1 cellular context compared by ENCODE assay signal in genomic region chr19:35139618-35139943, GRCh38.
TF ChIP-seq lines count a peak whose summit lies in the region.

No MANE protein-coding gene starts in this region.

TF ChIP-seq in HepG2, 621 proteins besides CTCF, POLR2A, EP300 and RAD21 (continues in another document):
- peak; percentile 15; the same call in 1 of the 2 replicates for TF ChIP-seq DRAP1 (CRISPR knock-in tag; IDR thresholded peaks at IDR 0.05)
- peak; percentile 12; the same call in 1 of the 2 replicates for TF ChIP-seq ZGPAT (CRISPR knock-in tag; IDR thresholded peaks at IDR 0.05)
- TF ChIP-seq SPEN (CRISPR knock-in tag; IDR thresholded peaks at IDR 0.05; ENCODE audit: low read depth) = no peak
- 0 out of 2 replicates have a peak, but pooled peaks have one; percentile 5 for TF ChIP-seq ZBTB38 (CRISPR knock-in tag; IDR thresholded peaks at IDR 0.05)
- 0 out of 2 replicates have a peak, but pooled peaks have one; percentile 0 for TF ChIP-seq ZSCAN25 (CRISPR knock-in tag; IDR thresholded peaks at IDR 0.05)
- no peak for TF ChIP-seq ZNF652 (CRISPR knock-in tag; IDR thresholded peaks at IDR 0.05; ENCODE audit: borderline replicate concordance, low read depth)
- no peak for TF ChIP-seq ZNF337 (CRISPR knock-in tag; IDR thresholded peaks at IDR 0.05; ENCODE audit: borderline replicate concordance, low read depth)
- TF ChIP-seq SMAD1 (CRISPR knock-in tag; IDR thresholded peaks at IDR 0.05; ENCODE audit: borderline replicate concordance, low read depth) = no peak
- TF ChIP-seq RXRA (CRISPR knock-in tag; IDR thresholded peaks at IDR 0.05) = 0 out of 2 replicates have a peak, but pooled peaks have one; percentile 34
- TF ChIP-seq ZNF543 (CRISPR knock-in tag; IDR thresholded peaks at IDR 0.05) = 0 out of 2 replicates have a peak, but pooled peaks have one; percentile 19
- no peak for TF ChIP-seq ZNF550 (CRISPR knock-in tag; IDR thresholded peaks at IDR 0.05; ENCODE audit: borderline replicate concordance)
- peak; percentile 13; the same call in 1 of the 2 replicates for TF ChIP-seq STAG1 (CRISPR knock-in tag; IDR thresholded peaks at IDR 0.05)
- TF ChIP-seq CCDC6 (CRISPR knock-in tag; IDR thresholded peaks at IDR 0.05) = no peak
- TF ChIP-seq EHMT2 (IDR thresholded peaks at IDR 0.05; ENCODE audit: borderline replicate concordance, low read depth, low read length) = no peak
- TF ChIP-seq CHD2 (IDR thresholded peaks at IDR 0.05; ENCODE audit: low read depth, low read length) = no peak
- 0 out of 2 replicates have a peak, but pooled peaks have one; percentile 6 for TF ChIP-seq ZNF710 (CRISPR knock-in tag; IDR thresholded peaks at IDR 0.05; ENCODE audit: borderline replicate concordance)
- TF ChIP-seq CBX5 (CRISPR knock-in tag; IDR thresholded peaks at IDR 0.05; ENCODE audit: borderline replicate concordance) = no peak
- TF ChIP-seq FOXC1 (CRISPR knock-in tag; IDR thresholded peaks at IDR 0.05; ENCODE audit: borderline replicate concordance) = no peak
- no peak for TF ChIP-seq ATF7 (IDR thresholded peaks at IDR 0.05)
- TF ChIP-seq ATF7 (CRISPR knock-in tag; IDR thresholded peaks at IDR 0.05) = no peak
- peak; percentile 27; the same call in 1 of the 2 replicates for TF ChIP-seq ZNF414 (CRISPR knock-in tag; IDR thresholded peaks at IDR 0.05)
- 0 out of 2 replicates have a peak, but pooled peaks have one; percentile 31 for TF ChIP-seq ZMAT3 (CRISPR knock-in tag; conservative IDR thresholded peaks at IDR 0.05)
- peak; percentile 28; the same call in 1 of the 2 replicates for TF ChIP-seq NFKB2 (CRISPR knock-in tag; IDR thresholded peaks at IDR 0.05; ENCODE audit: borderline replicate concordance)
- 0 out of 2 replicates have a peak, but pooled peaks have one; percentile 37 for TF ChIP-seq HNRNPL (IDR thresholded peaks at IDR 0.05; ENCODE audit: low read depth, low read length)
- no peak for TF ChIP-seq KIAA2018 (CRISPR knock-in tag; IDR thresholded peaks at IDR 0.05; ENCODE audit: borderline replicate concordance)
- TF ChIP-seq ZFP36L1 (CRISPR knock-in tag; IDR thresholded peaks at IDR 0.05) = peak; percentile 62; the same call in 1 of the 2 replicates
- TF ChIP-seq SAP130 (CRISPR knock-in tag; IDR thresholded peaks at IDR 0.05; ENCODE audit: low read depth) = 0 out of 2 replicates have a peak, but pooled peaks have one; percentile 20
- TF ChIP-seq PRDM4 (CRISPR knock-in tag; IDR thresholded peaks at IDR 0.05; ENCODE audit: borderline replicate concordance) = no peak
- TF ChIP-seq HMGXB4 (CRISPR knock-in tag; IDR thresholded peaks at IDR 0.05; ENCODE audit: borderline replicate concordance in 1 of 2, low read depth in 1 of 2) = peak in 1 of 2 experiments; percentile 5; a peak in 1 of 4 replicates
- no peak for TF ChIP-seq ZNF790 (CRISPR knock-in tag; IDR thresholded peaks at IDR 0.05; ENCODE audit: borderline replicate concordance)
- TF ChIP-seq ZMYM4 (CRISPR knock-in tag; IDR thresholded peaks at IDR 0.05) = peak; percentile 14; the same call in 1 of the 2 replicates
- TF ChIP-seq ZNF687 (CRISPR knock-in tag; IDR thresholded peaks at IDR 0.05) = peak; percentile 48
